Comparison of ENCODE assay signal across 16 cellular contexts in the genomic region with DNA sequence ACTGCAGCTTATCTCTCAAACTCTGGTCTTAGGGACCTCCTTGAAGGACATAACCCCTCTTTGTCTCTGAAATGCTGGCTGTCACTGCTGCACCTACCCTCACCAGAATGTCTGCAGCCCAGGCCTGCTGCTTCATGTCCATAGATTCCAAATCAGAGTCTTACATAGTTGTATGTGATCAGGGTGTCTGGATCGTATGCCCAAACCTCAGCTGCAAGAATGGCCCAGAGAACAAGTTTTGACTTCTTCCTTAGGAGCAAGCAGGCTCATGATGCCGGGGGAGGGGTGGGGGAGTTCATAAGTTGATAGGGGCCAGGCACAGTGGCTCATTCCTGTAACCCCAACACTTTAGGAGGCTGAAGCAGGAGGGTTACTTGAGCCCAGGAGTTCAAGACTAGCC. TPM values are rescaled to one million over a fixed set of nuclear protein-coding genes. Genes with fewer than 3 reads are reported as not detected.
A peak's percentile ranks its signal among the peaks of the same experiment; 100 is the strongest.
DNase-seq lines count a peak whose midpoint lies in the region; ATAC-seq and TF ChIP-seq lines count a peak whose summit lies in the region.
"Had no signal": no experiment of that assay in that cellular context is flagged by ENCODE, and none has a peak within 500 bp of the region (broad histone marks: within the 10 kb centered on the region; RNA-seq: fewer than 3 reads in every experiment).

No MANE protein-coding gene starts in this region.

- H3K27ac ChIP-seq in mesendoderm (ENCODE audit: low read depth, low read length) (no peak overlapping the region), vagina (peak overlapping the region; percentile 37)
- H3K27ac ChIP-seq: A549, C4-2B had no signal

- no peak overlapping the region for H4K8ac ChIP-seq in mesendoderm (ENCODE audit: low read depth, low read length)

- H3K4me3 ChIP-seq in epithelial cell of esophagus (ENCODE audit: low read length), result no peak overlapping the region
- no peak overlapping the region for H3K4me3 ChIP-seq in mesendoderm (ENCODE audit: low read length)
- H3K4me3 ChIP-seq in vagina, result no peak overlapping the region
- H3K4me3 ChIP-seq: A549 had no signal

- no peaks in the 10 kb centered on the region for H3K79me2 ChIP-seq in mesendoderm (ENCODE audit: control insufficient read depth, insufficient read depth, low read length)

- no peak overlapping the region for H3K9ac ChIP-seq in mesendoderm (ENCODE audit: low read length)

- intact Hi-C loops in vagina (cut with DNase I), result no loop called here

- H3K4me1 ChIP-seq in mesendoderm (ENCODE audit: control insufficient read depth, low read depth, low read length), result peaks cover 4% of the 10 kb centered on the region
- peaks cover 40% of the 10 kb centered on the region for H3K4me1 ChIP-seq in vagina

- no peak for ATAC-seq in stimulated activated naive B cell treated with anti-CD40 and anti-IgM and Interleukin-4, amounts not matched to agents 10 μg/mL and 1 μg/mL and 100 μg/mL, for 72 hours (replicated peaks)
- ATAC-seq in GM18909 (IDR thresholded peaks at IDR 0.05; ENCODE audit: poor library complexity, unreplicated experiment), result no peak
- ATAC-seq: A549; CD8-positive, alpha-beta T cell had no signal

- H3K4me2 ChIP-seq in mesendoderm (ENCODE audit: low read length), result no peak overlapping the region
- H3K4me2 ChIP-seq: A549 had no signal

- no peaks in the 10 kb centered on the region for H3K79me1 ChIP-seq in mesendoderm (ENCODE audit: low read length)

- no peak overlapping the region for H2BK120ac ChIP-seq in mesendoderm (ENCODE audit: low read depth, low read length)

- no peak overlapping the region for H3K18ac ChIP-seq in mesendoderm (ENCODE audit: low read length)

- H2BK5ac ChIP-seq in mesendoderm (ENCODE audit: low read length), result no peak overlapping the region

- no peaks in the 10 kb centered on the region for H3K36me3 ChIP-seq in mesendoderm (ENCODE audit: control insufficient read depth, insufficient read depth, low read length)
- H3K36me3 ChIP-seq in vagina, result no peaks in the 10 kb centered on the region
- H3K36me3 ChIP-seq: BE2C had no signal

- peak overlapping the region; percentile 75 for H3K23ac ChIP-seq in mesendoderm (ENCODE audit: low read length)

- no peaks in the 10 kb centered on the region for H3K36me3 Mint-ChIP-seq in stimulated activated naive B cell treated with anti-CD40 and anti-IgM and Interleukin-4, amounts not matched to agents 10 μg/mL and 1 μg/mL and 100 μg/mL, for 72 hours
- H3K36me3 Mint-ChIP-seq: CD8-positive, alpha-beta T cell had no signal

- TF ChIP-seq CTCF in epithelial cell of esophagus (IDR thresholded peaks at IDR 0.05; ENCODE audit: insufficient read depth, low read depth, low read length, missing control alignments), result no peak
- TF ChIP-seq CTCF in vagina (IDR thresholded peaks at IDR 0.05), result no peak

- H2AK5ac ChIP-seq in mesendoderm (ENCODE audit: low read length), result no peak overlapping the region

- H2BK15ac ChIP-seq in mesendoderm (replicated peaks; ENCODE audit: low read depth), result no peak overlapping the region

- peak overlapping the region; percentile 20 for H3K27ac Mint-ChIP-seq in stimulated activated naive B cell treated with anti-CD40 and anti-IgM and Interleukin-4, amounts not matched to agents 10 μg/mL and 1 μg/mL and 100 μg/mL, for 72 hours
- H3K27ac Mint-ChIP-seq: CD8-positive, alpha-beta T cell had no signal

- H3K4ac ChIP-seq in mesendoderm (ENCODE audit: low read depth, low read length), result no peak overlapping the region

- H3K56ac ChIP-seq in mesendoderm (ENCODE audit: low read length), result no peak overlapping the region

- peaks cover 27 to 47% of the 10 kb centered on the region in 2 donors for H3K4me1 Mint-ChIP-seq in stimulated activated naive B cell treated with anti-CD40 and anti-IgM and Interleukin-4, amounts not matched to agents 10 μg/mL and 1 μg/mL and 100 μg/mL, for 72 hours

- no peak for TF ChIP-seq POLR2A in vagina (IDR thresholded peaks at IDR 0.05)

- H3K9me3 ChIP-seq in vagina, result no peaks in the 10 kb centered on the region
- H3K9me3 ChIP-seq: A549, BE2C had no signal

- H3K27me3 ChIP-seq in mesendoderm (ENCODE audit: insufficient read depth, low read length, poor library complexity) (no peaks in the 10 kb centered on the region), vagina (no peaks in the 10 kb centered on the region)
- H3K27me3 ChIP-seq: BE2C had no signal

- no peak overlapping the region for H3K4me3 Mint-ChIP-seq in stimulated activated naive B cell treated with anti-CD40 and anti-IgM and Interleukin-4, amounts not matched to agents 10 μg/mL and 1 μg/mL and 100 μg/mL, for 72 hours
- H3K4me3 Mint-ChIP-seq: CD8-positive, alpha-beta T cell; HFFc6 had no signal

- H4K5ac ChIP-seq in mesendoderm (ENCODE audit: low read length), result no peak overlapping the region

- H3K9me3 Mint-ChIP-seq in stimulated activated naive B cell treated with anti-CD40 and anti-IgM and Interleukin-4, amounts not matched to agents 10 μg/mL and 1 μg/mL and 100 μg/mL, for 72 hours, result no peaks in the 10 kb centered on the region
- H3K9me3 Mint-ChIP-seq: CD8-positive, alpha-beta T cell; HFFc6 had no signal

- peaks cover 8 to 9% of the 10 kb centered on the region in 2 donors for H3K27me3 Mint-ChIP-seq in stimulated activated naive B cell treated with anti-CD40 and anti-IgM and Interleukin-4, amounts not matched to agents 10 μg/mL and 1 μg/mL and 100 μg/mL, for 72 hours

- DNase-seq in epithelial cell of esophagus (ENCODE audit: low read depth) (peak; percentile 38), mesendoderm (no peak), vagina (ENCODE audit: extremely low spot score in 2 of 2) (no peak), mesenteric fat pad (ENCODE audit: low spot score) (no peak), NCI-H2227 treated with DMSO at 0.1 percent for 48 hours (lab: John Stamatoyannopoulos, UW) (no peak)
- DNase-seq in stimulated activated naive B cell treated with anti-CD40 and anti-IgM and Interleukin-4, amounts not matched to agents 10 μg/mL and 1 μg/mL and 100 μg/mL, for 72 hours, result no peak
- DNase-seq: BE2C; CD8-positive, alpha-beta T cell; COR-L47; DMS153; DMS79 treated with DMSO at 0.1 percent for 48 hours; HCEC 1CT had no signal

- WGBS in mesendoderm (ENCODE audit: extremely low coverage, insufficient coverage, low lambda C conversion rate), result no CpG with 5 or more reads among the region's 2 CpGs

RNA-seq across cellular contexts. Expression of gene RMDN2, which starts 55.8 kb away (rescaled TPM):
- polyA plus RNA-seq in mesendoderm (2013, experiment 1 of 2), result 2.5 TPM
- polyA plus RNA-seq in mesendoderm (2013, experiment 2 of 2), result 2.7 TPM
- total RNA-seq in vagina (5.9 TPM), mesenteric fat pad (8.4 TPM)
